Comparison of ENCODE assay signal across 9 cellular contexts in genomic region chr6:53718597-53719460, GRCh38. TPM values are rescaled to one million over a fixed set of nuclear protein-coding genes. Genes with fewer than 3 reads are reported as not detected.
A peak's percentile ranks its signal among the peaks of the same experiment; 100 is the strongest.
DNase-seq lines count a peak whose midpoint lies in the region; ATAC-seq and TF ChIP-seq lines count a peak whose summit lies in the region.
"Had no signal": no experiment of that assay in that cellular context is flagged by ENCODE, and none has a peak within 500 bp of the region (broad histone marks: within the 10 kb centered on the region; RNA-seq: fewer than 3 reads in every experiment).

No MANE protein-coding gene starts in this region.

- CTCF ChIA-PET in activated CD4-positive, alpha-beta T cell treated with anti-CD3 and anti-CD28 coated beads, Interleukin-2, amount 10 ng/mL, durations not matched to agents 7 days and 5 days (lab: Charles Lee): interaction anchor here (0.6 to 1.5 kb wide), 12 partner anchors 13 to 653 kb away, joined by 3 to 10 read pairs (median 3); no protein-coding TSS in a partner anchor

- H3K4me3 ChIP-seq in foreskin fibroblast (ENCODE audit: low read depth in 1 of 2, low read length in 2 of 2): no peak overlapping the region

- peaks cover 22% of the 10 kb centered on the region for H3K27me3 Mint-ChIP-seq in activated CD4-positive, alpha-beta T cell treated with anti-CD3 and anti-CD28 coated beads, Interleukin-2, amount 10 ng/mL, durations not matched to agents 7 days and 5 days

- no peaks in the 10 kb centered on the region for H3K36me3 Mint-ChIP-seq in activated CD4-positive, alpha-beta T cell treated with anti-CD3 and anti-CD28 coated beads, Interleukin-2, amount 10 ng/mL, durations not matched to agents 7 days and 5 days (ENCODE audit: low read depth)

- H3K4me1 Mint-ChIP-seq in activated CD4-positive, alpha-beta T cell treated with anti-CD3 and anti-CD28 coated beads, Interleukin-2, amount 10 ng/mL, durations not matched to agents 7 days and 5 days: peaks cover 6% of the 10 kb centered on the region

- peak; percentile 59 for DNase-seq in EL
- DNase-seq in NCI-H2196 treated with DMSO at 0.1 percent for 48 hours (lab: John Stamatoyannopoulos, UW; ENCODE audit: unreplicated experiment): peak; percentile 81
- DNase-seq in activated CD4-positive, alpha-beta T cell treated with anti-CD3 and anti-CD28 coated beads, Interleukin-2, amount 10 ng/mL, durations not matched to agents 7 days and 5 days: peak; percentile 56
- DNase-seq in foreskin fibroblast: peak; percentile 41 to 76
- no peak for DNase-seq in omental fat pad (ENCODE audit: low spot score)
- no peak for DNase-seq in GOT3 (lab: John Stamatoyannopoulos, UW)

- no peaks in the 10 kb centered on the region for H3K9me3 Mint-ChIP-seq in activated CD4-positive, alpha-beta T cell treated with anti-CD3 and anti-CD28 coated beads, Interleukin-2, amount 10 ng/mL, durations not matched to agents 7 days and 5 days
- H3K9me3 Mint-ChIP-seq: dendritic cell treated with granulocyte-macrophage colony-stimulating factor and Interleukin-4, amounts not matched to agents 40 ng/mL and 50 ng/mL, for 4 days had no signal

- TF ChIP-seq CTCF in foreskin fibroblast (IDR thresholded peaks at IDR 0.05; ENCODE audit: low read depth, low read length): peak; percentile 89
- peak in 1 of 3 donors; percentile 8 for TF ChIP-seq CTCF in omental fat pad (IDR thresholded peaks at IDR 0.05)

- POLR2A ChIA-PET in activated CD4-positive, alpha-beta T cell treated with anti-CD3 and anti-CD28 coated beads, Interleukin-2, amount 10 ng/mL, durations not matched to agents 7 days and 5 days (lab: Charles Lee): no interaction called here

- no peak overlapping the region for H3K27ac Mint-ChIP-seq in activated CD4-positive, alpha-beta T cell treated with anti-CD3 and anti-CD28 coated beads, Interleukin-2, amount 10 ng/mL, durations not matched to agents 7 days and 5 days
- H3K27ac Mint-ChIP-seq: dendritic cell treated with granulocyte-macrophage colony-stimulating factor and Interleukin-4, amounts not matched to agents 40 ng/mL and 50 ng/mL, for 4 days had no signal

- peak; percentile 97 for ATAC-seq in GM19438 (IDR thresholded peaks at IDR 0.05; ENCODE audit: low read depth, unreplicated experiment)
- ATAC-seq in HG03342 (IDR thresholded peaks at IDR 0.05; ENCODE audit: unreplicated experiment): peak; percentile 95
- ATAC-seq in omental fat pad (ENCODE audit: low FRiP score): peak; percentile 87

- no peak overlapping the region for H3K4me3 Mint-ChIP-seq in activated CD4-positive, alpha-beta T cell treated with anti-CD3 and anti-CD28 coated beads, Interleukin-2, amount 10 ng/mL, durations not matched to agents 7 days and 5 days
- H3K4me3 Mint-ChIP-seq: dendritic cell treated with granulocyte-macrophage colony-stimulating factor and Interleukin-4, amounts not matched to agents 40 ng/mL and 50 ng/mL, for 4 days had no signal

RNA-seq across cellular contexts. Expression of gene KLHL31, which starts 53.3 kb away (rescaled TPM):
- under 1 TPM; 0.07 to 0.15 TPM for total RNA-seq in activated CD4-positive, alpha-beta T cell treated with anti-CD3 and anti-CD28 coated beads, Interleukin-2, amount 10 ng/mL, durations not matched to agents 7 days and 5 days
- total RNA-seq in omental fat pad: 10 to 100 TPM in 3 of 4 donors, 1 to 10 TPM in 1; 9.5 to 23.8 (median 14.4) TPM

Comparison
In these comparisons a context has a peak if more than half of its experiments do, and no peak if none do; other contexts are left out.
1. DNase-seq: peak in EL (single experiment), NCI-H2196 treated with DMSO at 0.1 percent for 48 hours (single experiment), activated CD4-positive, alpha-beta T cell treated with anti-CD3 and anti-CD28 coated beads, Interleukin-2, amount 10 ng/mL, durations not matched to agents 7 days and 5 days (single experiment) and foreskin fibroblast (2 of 2); none in omental fat pad (single experiment) and GOT3 (single experiment).
2. RNA of gene KLHL31, which starts 53.3 kb away (total RNA-seq): 9.5 to 23.8 TPM in omental fat pad; 0.07 to 0.15 TPM in activated CD4-positive, alpha-beta T cell treated with anti-CD3 and anti-CD28 coated beads, Interleukin-2, amount 10 ng/mL, durations not matched to agents 7 days and 5 days; every median in the first group is over 4 times any median in the second.
3. Peak in every context shown above with its lines, with median percentiles within 50 percentile points of each other: ATAC-seq.